ENCODE assay signal across 8 cellular contexts in genomic region chr1:94246692-94247145, GRCh38. TPM values are rescaled to one million over a fixed set of nuclear protein-coding genes. Genes with fewer than 3 reads are reported as not detected.
DNase-seq lines count a peak whose midpoint lies in the region; ATAC-seq and TF ChIP-seq lines count a peak whose summit lies in the region.

No MANE protein-coding gene starts in this region.

- H3K4me1 ChIP-seq in SJCRH30: peaks cover 4% of the 10 kb centered on the region; the same call in 1 of the 2 replicates

- intact Hi-C loops in Calu3 (cut with micrococcal nuclease; ENCODE audit: unreplicated experiment): loop anchor here (2.0 kb wide), 1 partner anchor 78 kb away; no protein-coding TSS in a partner anchor

- H3K27me3 Mint-ChIP-seq in Calu3 (ENCODE audit: unreplicated experiment) (no peaks in the 10 kb centered on the region), osteocyte (ENCODE audit: unreplicated experiment) (no peaks in the 10 kb centered on the region)

- H3K27ac ChIP-seq in SJCRH30: no peak overlapping the region

- ATAC-seq in HG02588 (IDR thresholded peaks at IDR 0.05; ENCODE audit: unreplicated experiment): no peak

- H3K27ac Mint-ChIP-seq in Calu3 (ENCODE audit: unreplicated experiment) (peak overlapping the region; percentile 78), osteocyte (ENCODE audit: unreplicated experiment) (peak overlapping the region; percentile 81)

- H3K36me3 Mint-ChIP-seq in Calu3 (ENCODE audit: insufficient read depth, unreplicated experiment) (peaks cover 28% of the 10 kb centered on the region), osteocyte (ENCODE audit: unreplicated experiment) (peaks cover 25% of the 10 kb centered on the region)

- H3K9me3 Mint-ChIP-seq in Calu3 (ENCODE audit: low read depth, unreplicated experiment) (no peaks in the 10 kb centered on the region), osteocyte (ENCODE audit: unreplicated experiment) (peaks cover 14% of the 10 kb centered on the region)

- H3K4me3 Mint-ChIP-seq in Calu3 (ENCODE audit: low read depth, unreplicated experiment) (peak overlapping the region; percentile 88), osteocyte (ENCODE audit: unreplicated experiment) (peak overlapping the region; percentile 95)

- BruUV-seq in Calu3 (replicated peaks; lab: Mats Ljungman, UMichigan): no TSS peak

- H3K4me3 ChIP-seq in SJCRH30 (peak overlapping the region; percentile 71), fibroblast of pulmonary artery (replicated peaks; ENCODE audit: low read depth, low read length) (peak overlapping the region; percentile 90)

- CTCF ChIA-PET in Calu3 (lab: Charles Lee): interaction anchor here (0.9 to 1.5 kb wide), 4 partner anchors 18 to 185 kb away, joined by 3 read pairs; no protein-coding TSS in a partner anchor

- H3K4me1 Mint-ChIP-seq in Calu3 (ENCODE audit: low read depth, unreplicated experiment): peaks cover 40% of the 10 kb centered on the region
- peaks cover 25% of the 10 kb centered on the region for H3K4me1 Mint-ChIP-seq in osteocyte (ENCODE audit: unreplicated experiment)

- H3K27me3 ChIP-seq in SJCRH30: peaks cover 6% of the 10 kb centered on the region; the same call in 1 of the 2 replicates

- H3K36me3 ChIP-seq in SJCRH30: no peaks in the 10 kb centered on the region

- no peak for TF ChIP-seq CTCF in Calu3 (IDR thresholded peaks at IDR 0.05; ENCODE audit: unreplicated experiment)
- no peak for TF ChIP-seq CTCF in fibroblast of pulmonary artery (IDR thresholded peaks at IDR 0.05; ENCODE audit: low read length, missing control alignments)
- no peak for TF ChIP-seq CTCF in osteocyte (IDR thresholded peaks at IDR 0.05)

- DNase-seq in Calu3: no peak
- no peak for DNase-seq in SJCRH30
- DNase-seq in fibroblast of pulmonary artery (ENCODE audit: low read depth): peak; percentile 48
- no peak for DNase-seq in osteocyte (ENCODE audit: extremely low spot score, unreplicated experiment)
- DNase-seq in stimulated activated CD4-positive, alpha-beta T cell treated with anti-CD3 and anti-CD28 coated beads, Interleukin-4, amount 100 ng/mL, for 1 hour: no peak
- DNase-seq in kidney glomerular epithelial cell (lab: John Stamatoyannopoulos, UW): no peak
- no peak for DNase-seq in hepatic stellate cell (ENCODE audit: low spot score)

- H3K9me3 ChIP-seq in SJCRH30 (replicated peaks): no peaks in the 10 kb centered on the region; the same call in 1 of the 2 replicates

RNA-seq across cellular contexts. Expression of gene ARHGAP29, which starts 9.3 kb away (rescaled TPM):
- 57.9 and 62.6 TPM in 2 replicates for total RNA-seq in Calu3 (2022)
- 15.5 and 18.4 TPM in 2 replicates for total RNA-seq in SJCRH30 (2014; rRNA removed; shearing (Covaris generic))
- total RNA-seq in osteocyte: 180 and 187 TPM in 2 replicates
